In genomic region chr4:111681270-111681669, GRCh38 we compare ENCODE assay signal across 4 cellular contexts.
"Had no signal": no experiment of that assay in that cellular context is flagged by ENCODE, and none has a peak within 500 bp of the region (broad histone marks: within the 10 kb centered on the region; RNA-seq: fewer than 3 reads in every experiment).

No MANE protein-coding gene starts in this region.

- H3K27ac Mint-ChIP-seq: GM23338, H9, IgD-negative memory B cell had no signal

- H3K4me2 ChIP-seq: GM23338 had no signal

- H3K9me3 Mint-ChIP-seq: GM23338, H9 had no signal

- H3K4me3 Mint-ChIP-seq: GM23338, H9, IgD-negative memory B cell had no signal

- DNase-seq: H9, HCEC 1CT had no signal

- H3K4me3 ChIP-seq: GM23338 had no signal

- H3K36me3 Mint-ChIP-seq: IgD-negative memory B cell had no signal

- H2AFZ ChIP-seq: GM23338 had no signal

- ATAC-seq: GM23338 had no signal
